In the genomic region with DNA sequence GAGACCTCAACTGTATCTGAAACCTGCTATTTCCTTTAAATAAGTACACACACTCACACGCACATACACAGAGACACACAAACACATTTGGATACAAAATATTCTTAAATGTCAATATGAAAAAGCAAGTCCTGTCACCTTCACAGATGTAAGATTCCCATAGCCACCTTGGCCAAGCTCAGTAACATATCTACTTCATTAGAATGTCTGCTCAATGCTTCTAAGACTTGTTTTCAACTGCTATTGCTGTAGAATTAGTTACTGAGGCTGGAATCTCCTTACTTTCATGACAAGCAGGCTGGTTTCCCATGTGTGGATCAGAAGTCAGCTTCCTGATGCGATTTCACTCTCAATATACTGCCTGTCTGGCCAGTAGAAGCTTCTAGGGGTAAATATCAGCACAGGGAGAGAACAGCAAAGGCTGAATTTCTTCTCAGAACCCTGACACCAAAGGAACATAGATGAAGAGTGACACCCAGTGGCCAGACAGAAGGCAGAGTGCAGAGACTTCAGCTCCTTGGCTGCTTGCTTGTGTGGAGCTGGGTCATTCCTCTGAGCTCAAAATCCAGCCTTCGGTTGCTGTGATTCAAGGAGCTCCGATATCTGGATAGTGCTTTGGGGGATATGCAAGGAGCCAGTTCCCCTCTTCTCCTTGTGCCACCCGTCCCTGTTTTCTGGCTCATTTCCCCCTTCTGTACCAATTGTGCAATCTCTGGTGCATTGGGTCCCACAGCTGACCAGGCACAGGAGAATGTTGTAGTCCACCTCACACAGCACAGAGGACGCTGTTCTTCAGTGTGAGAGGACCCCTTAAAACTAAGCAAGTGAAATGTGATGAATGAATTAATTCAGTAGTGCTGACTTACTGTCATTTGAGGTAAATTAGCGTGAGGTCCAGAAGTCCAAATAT, we compare ENCODE assay signal across 8 cellular contexts. TPM values are rescaled to one million over a fixed set of nuclear protein-coding genes. Genes with fewer than 3 reads are reported as not detected.
DNase-seq lines count a peak whose midpoint lies in the region; ATAC-seq and TF ChIP-seq lines count a peak whose summit lies in the region.

No MANE protein-coding gene starts in this region.

- peak overlapping the region; percentile 45 for H3K4me3 Mint-ChIP-seq in HFFc6
- no peak overlapping the region for H3K4me3 Mint-ChIP-seq in stimulated activated naive B cell treated with anti-CD40 and anti-IgM and Interleukin-4, amounts not matched to agents 10 μg/mL and 1 μg/mL and 100 μg/mL, for 72 hours

- no peaks in the 10 kb centered on the region for H3K27me3 Mint-ChIP-seq in HFFc6 (ENCODE audit: insufficient read depth)
- peaks cover 0 to 14% of the 10 kb centered on the region in 2 donors for H3K27me3 Mint-ChIP-seq in stimulated activated naive B cell treated with anti-CD40 and anti-IgM and Interleukin-4, amounts not matched to agents 10 μg/mL and 1 μg/mL and 100 μg/mL, for 72 hours

- DNase-seq in Right ventricle myocardium inferior (ENCODE audit: missing footprints) (no peak), cardiac septum (ENCODE audit: low spot score) (no peak), HFFc6 (peak; percentile 81), NCI-H2029 (lab: John Stamatoyannopoulos, UW) (peak; percentile 45), dedifferentiated amniotic fluid mesenchymal stem cell (ENCODE audit: extremely low spot score) (peak; percentile 83), lower lobe of right lung (no peak)
- peak; percentile 5 for DNase-seq in stimulated activated naive B cell treated with anti-CD40 and anti-IgM and Interleukin-4, amounts not matched to agents 10 μg/mL and 1 μg/mL and 100 μg/mL, for 72 hours

- H3K4me3 ChIP-seq in lower lobe of right lung, result no peak overlapping the region

- intact Hi-C loops in Right ventricle myocardium inferior (cut with DNase I) (loop anchor here (1.0 to 10.0 kb wide), 5 partner anchors 54 to 380 kb away; a partner anchor contains a TSS), cardiac septum (cut with DNase I) (loop anchor here (2.0 to 5.0 kb wide), 4 partner anchors 117 to 382 kb away; no protein-coding TSS in a partner anchor), lower lobe of right lung (cut with DNase I) (loop anchor here (5.0 kb wide), 1 partner anchor 382 kb away; no protein-coding TSS in a partner anchor)

- H3K27ac ChIP-seq in VCaP (peak overlapping the region; percentile 37), lower lobe of right lung (no peak overlapping the region)

- H3K4me1 ChIP-seq in lower lobe of right lung, result peaks cover 6% of the 10 kb centered on the region

- no peaks in the 10 kb centered on the region for H3K27me3 ChIP-seq in lower lobe of right lung (ENCODE audit: low read depth)

- H3K27ac Mint-ChIP-seq in HFFc6, result peak overlapping the region; percentile 59
- H3K27ac Mint-ChIP-seq in stimulated activated naive B cell treated with anti-CD40 and anti-IgM and Interleukin-4, amounts not matched to agents 10 μg/mL and 1 μg/mL and 100 μg/mL, for 72 hours, result no peak overlapping the region

- TF ChIP-seq CTCF in HFFc6 (IDR thresholded peaks at IDR 0.05) (peak; percentile 88), VCaP (conservative IDR thresholded peaks at IDR 0.05) (peak; percentile 85), lower lobe of right lung (IDR thresholded peaks at IDR 0.05) (peak; percentile 82)

- no peaks in the 10 kb centered on the region for H3K36me3 Mint-ChIP-seq in HFFc6 (ENCODE audit: low read depth)
- no peaks in the 10 kb centered on the region for H3K36me3 Mint-ChIP-seq in stimulated activated naive B cell treated with anti-CD40 and anti-IgM and Interleukin-4, amounts not matched to agents 10 μg/mL and 1 μg/mL and 100 μg/mL, for 72 hours

- H3K9me3 ChIP-seq in lower lobe of right lung, result no peaks in the 10 kb centered on the region

- H3K4me1 Mint-ChIP-seq in HFFc6 (ENCODE audit: low read depth), result peaks cover 65% of the 10 kb centered on the region
- H3K4me1 Mint-ChIP-seq in stimulated activated naive B cell treated with anti-CD40 and anti-IgM and Interleukin-4, amounts not matched to agents 10 μg/mL and 1 μg/mL and 100 μg/mL, for 72 hours, result no peaks in the 10 kb centered on the region

- H3K36me3 ChIP-seq in lower lobe of right lung, result no peaks in the 10 kb centered on the region

- no peaks in the 10 kb centered on the region for H3K9me3 Mint-ChIP-seq in HFFc6
- H3K9me3 Mint-ChIP-seq in stimulated activated naive B cell treated with anti-CD40 and anti-IgM and Interleukin-4, amounts not matched to agents 10 μg/mL and 1 μg/mL and 100 μg/mL, for 72 hours, result no peaks in the 10 kb centered on the region

- ATAC-seq in Right ventricle myocardium inferior (peak; percentile 92), lower lobe of right lung (peak; percentile 86 to 91)
- peak; percentile 89 for ATAC-seq in stimulated activated naive B cell treated with anti-CD40 and anti-IgM and Interleukin-4, amounts not matched to agents 10 μg/mL and 1 μg/mL and 100 μg/mL, for 72 hours (replicated peaks)

RNA-seq across cellular contexts. Expression of a gene that starts 26.6 kb away (rescaled TPM):
- total RNA-seq in Right ventricle myocardium inferior, result 134 TPM
- 118 TPM for total RNA-seq in cardiac septum
- total RNA-seq in HFFc6 (2021; fragmentation: NEBNext Ultra II Directional; extraction: Animal tissue kit (Norgen Biotek cat#: 25700)), result 10 to 100 TPM; 29.3 to 54.1 (median 48.3) TPM
- 26.7 TPM for total RNA-seq in lower lobe of right lung

RNA-seq across cellular contexts. Expression of a gene that starts 51.8 kb away (rescaled TPM):
- total RNA-seq in Right ventricle myocardium inferior (14.6 TPM), cardiac septum (2.5 TPM), lower lobe of right lung (0.92 TPM)
- 10 to 100 TPM in 4 of 6 experiments, 1 to 10 TPM in 2; 9.3 to 12.9 (median 10.7) TPM for total RNA-seq in HFFc6 (2021; fragmentation: NEBNext Ultra II Directional; extraction: Animal tissue kit (Norgen Biotek cat#: 25700))

Comparison
In these comparisons a context has a peak if more than half of its experiments do, and no peak if none do; other contexts are left out.
1. DNase-seq: peak in HFFc6 (single experiment), NCI-H2029 (single experiment), dedifferentiated amniotic fluid mesenchymal stem cell (single experiment) and stimulated activated naive B cell treated with anti-CD40 and anti-IgM and Interleukin-4, amounts not matched to agents 10 μg/mL and 1 μg/mL and 100 μg/mL, for 72 hours (single experiment); none in Right ventricle myocardium inferior (single experiment), cardiac septum (single experiment) and lower lobe of right lung (single experiment).
2. Peak in every context shown above with its lines, with median percentiles within 50 percentile points of each other: ATAC-seq and CTCF ChIP-seq.